ENCODE assay signal across 31 cellular contexts in genomic region chr18:79387615-79388014, GRCh38.
"Had no signal": no experiment of that assay in that cellular context is flagged by ENCODE, and none has a peak within 500 bp of the region (broad histone marks: within the 10 kb centered on the region; RNA-seq: fewer than 3 reads in every experiment).

No MANE protein-coding gene starts in this region.

- H3K27ac ChIP-seq: brain microvascular endothelial cell, cardiac muscle cell, SJSA1 had no signal

- H3K36me3 ChIP-seq: brain microvascular endothelial cell, cardiac muscle cell, MG63, SJSA1 had no signal

- H3K27me3 Mint-ChIP-seq: activated naive CD8-positive, alpha-beta T cell had no signal

- ATAC-seq: Panc1, SK-N-SH treated with all-trans-retinoic acid at 6 μM for 48 hours, WTC11 had no signal

- H3K9me3 ChIP-seq: MG63, SJSA1 had no signal

- H3K4me1 ChIP-seq: SJSA1 had no signal

- H3K4me3 Mint-ChIP-seq: activated CD4-positive, alpha-beta memory T cell treated with anti-CD3 and anti-CD28 coated beads for 36 hours; activated CD4-positive, alpha-beta T cell treated with anti-CD3 and anti-CD28 coated beads, Interleukin-2, amount 10 ng/mL, durations not matched to agents 7 days and 5 days; activated naive CD8-positive, alpha-beta T cell; activated T-cell treated with anti-CD3 and anti-CD28 coated beads, Interleukin-2, amount 50 U/mL, for 24 hours; activated T-helper 1 cell treated with anti-CD3 and anti-CD28 coated beads, Interleukin-12 subunit alpha, Interleukin-12 subunit beta, Interleukin-2, Interleukin-4 antibody, amounts not matched to agents 30 ng/mL and 10 ng/mL and 1 ng/mL, durations not matched to agents 14 hours and 24 hours and 36 hours; T-helper 1 cell treated with Interleukin-12 subunit alpha and Interleukin-12 subunit beta and Interleukin-4 antibody, amounts not matched to agents 30 μg/mL and 1 μg/mL, for 36 hours; WTC11 had no signal

- H3K9me3 Mint-ChIP-seq: activated CD4-positive, alpha-beta memory T cell treated with anti-CD3 and anti-CD28 coated beads for 36 hours; activated CD4-positive, alpha-beta T cell treated with anti-CD3 and anti-CD28 coated beads, Interleukin-2, amount 10 ng/mL, durations not matched to agents 7 days and 5 days; activated T-cell treated with anti-CD3 and anti-CD28 coated beads, Interleukin-2, amount 50 U/mL, for 24 hours; activated T-helper 1 cell treated with anti-CD3 and anti-CD28 coated beads, Interleukin-12 subunit alpha, Interleukin-12 subunit beta, Interleukin-2, Interleukin-4 antibody, amounts not matched to agents 30 ng/mL and 10 ng/mL and 1 ng/mL, durations not matched to agents 14 hours and 24 hours and 36 hours; T-helper 1 cell treated with Interleukin-12 subunit alpha and Interleukin-12 subunit beta and Interleukin-4 antibody, amounts not matched to agents 30 μg/mL and 1 μg/mL, for 36 hours; WTC11 had no signal

- DNase-seq: activated CD4-positive, alpha-beta memory T cell treated with anti-CD3 and anti-CD28 coated beads for 36 hours; activated CD4-positive, alpha-beta T cell treated with anti-CD3 and anti-CD28 coated beads, Interleukin-2, amount 10 ng/mL, durations not matched to agents 7 days and 5 days; activated effector memory CD4-positive, alpha-beta T cell treated with Interleukin-2 at 50 U/mL for 16 hours; activated naive CD4-positive, alpha-beta T cell; amygdala; brain microvascular endothelial cell; cerebellar nuclear complex; MG63; MV-4-11; NCI-H1092 treated with DMSO at 0.1 percent for 48 hours; NCI-H1417 treated with DMSO at 0.1 percent for 48 hours; NCI-H1694; NCI-H2029; NCI-H2107; NCI-H2171 treated with DMSO at 0.1 percent for 48 hours; NCI-H345; NCI-H510A; NCI-H526 treated with DMSO at 0.1 percent for 48 hours; NCI-H82; RPMI8226; SHP77; T-helper 9 cell had no signal

- H3K27ac Mint-ChIP-seq: activated CD4-positive, alpha-beta memory T cell treated with anti-CD3 and anti-CD28 coated beads for 36 hours; activated CD4-positive, alpha-beta T cell treated with anti-CD3 and anti-CD28 coated beads, Interleukin-2, amount 10 ng/mL, durations not matched to agents 7 days and 5 days; activated T-cell treated with anti-CD3 and anti-CD28 coated beads, Interleukin-2, amount 50 U/mL, for 24 hours; activated T-helper 1 cell treated with anti-CD3 and anti-CD28 coated beads, Interleukin-12 subunit alpha, Interleukin-12 subunit beta, Interleukin-2, Interleukin-4 antibody, amounts not matched to agents 30 ng/mL and 10 ng/mL and 1 ng/mL, durations not matched to agents 14 hours and 24 hours and 36 hours; T-helper 1 cell treated with Interleukin-12 subunit alpha and Interleukin-12 subunit beta and Interleukin-4 antibody, amounts not matched to agents 30 μg/mL and 1 μg/mL, for 36 hours; WTC11 had no signal

- H3K36me3 Mint-ChIP-seq: activated CD4-positive, alpha-beta memory T cell treated with anti-CD3 and anti-CD28 coated beads for 36 hours; activated naive CD8-positive, alpha-beta T cell; WTC11 had no signal

- H3K27me3 ChIP-seq: MG63 had no signal

- H3K4me3 ChIP-seq: cardiac muscle cell, MG63, SJSA1 had no signal
